Comparison of ENCODE assay signal across 8 cellular contexts in genomic region chr7:12570148-12570528, GRCh38. TPM values are rescaled to one million over a fixed set of nuclear protein-coding genes. Genes with fewer than 3 reads are reported as not detected.
DNase-seq lines count a peak whose midpoint lies in the region; ATAC-seq, FAIRE-seq and TF ChIP-seq lines count a peak whose summit lies in the region.

No MANE protein-coding gene starts in this region.

- H3K36me3 Mint-ChIP-seq in mesothelial cell of epicardium = no peaks in the 10 kb centered on the region

- peaks cover 44% of the 10 kb centered on the region for H3K27me3 Mint-ChIP-seq in mesothelial cell of epicardium (ENCODE audit: low read depth)

- no peaks in the 10 kb centered on the region for H3K4me1 ChIP-seq in breast epithelium

- no peak for TF ChIP-seq POLR2A in breast epithelium (IDR thresholded peaks at IDR 0.05)

- in situ Hi-C loops in GM13977 (cut with MboI; ENCODE audit: low pct_unique_long_range_greater_than_20kb, low sequenced_read_pairs, unreplicated experiment) = no loop called here

- H3K4me3 ChIP-seq in breast epithelium = peak overlapping the region; percentile 33 to 72 (median 50)

- H3K27me3 ChIP-seq in breast epithelium = no peaks in the 10 kb centered on the region

- no peaks in the 10 kb centered on the region for H3K36me3 ChIP-seq in breast epithelium

- no peak for DNase-seq in activated CD4-positive, CD25-positive, alpha-beta regulatory T cell treated with anti-CD3 and anti-CD28 coated beads, Interleukin-2, amount 50 U/mL, for 72 hours
- DNase-seq in NCI-H146 treated with DMSO at 0.1 percent for 48 hours (lab: John Stamatoyannopoulos, UW; ENCODE audit: unreplicated experiment) (peak; percentile 33), breast epithelium (ENCODE audit: low spot score in 2 of 2) (no peak), mesothelial cell of epicardium (ENCODE audit: low spot score in 2 of 2, unreplicated experiment in 2 of 2) (no peak), GM13977 (ENCODE audit: low spot score) (no peak), cortex of kidney (lab: John Stamatoyannopoulos, UW) (no peak), frontal cortex (ENCODE audit: low spot score in 2 of 2) (no peak)

- H3K4me3 Mint-ChIP-seq in mesothelial cell of epicardium = peak overlapping the region; percentile 77

- TF ChIP-seq CTCF in breast epithelium (IDR thresholded peaks at IDR 0.05) (no peak), mesothelial cell of epicardium (IDR thresholded peaks at IDR 0.05; ENCODE audit: unreplicated experiment) (no peak), GM13977 (IDR thresholded peaks at IDR 0.05; ENCODE audit: extremely low read depth, insufficient read depth, missing control alignments) (no peak)

- intact Hi-C loops in breast epithelium (cut with DNase I; ENCODE audit: low total_unique reads) = no loop called here

- no peaks in the 10 kb centered on the region for H3K9me3 ChIP-seq in breast epithelium

- peak overlapping the region; percentile 35 for H3K27ac Mint-ChIP-seq in mesothelial cell of epicardium

- H3K9me3 Mint-ChIP-seq in mesothelial cell of epicardium = no peaks in the 10 kb centered on the region

- no peak for FAIRE-seq in frontal cortex (lab: Jason Lieb, UNC)

- H3K27ac ChIP-seq in breast epithelium = no peak overlapping the region

- H3K4me1 Mint-ChIP-seq in mesothelial cell of epicardium = peaks cover 14% of the 10 kb centered on the region

- peak; percentile 20 to 27 for ATAC-seq in activated CD4-positive, CD25-positive, alpha-beta regulatory T cell treated with anti-CD3 and anti-CD28 coated beads, Interleukin-2, amount 50 U/mL, for 24 hours

RNA-seq across cellular contexts. Expression of gene SCIN, which starts 0.4 kb away (rescaled TPM):
- total RNA-seq in breast epithelium (1 to 10 TPM in 2 of 3 donors, under 1 TPM in 1; 0.96 to 4.7 (median 1.3) TPM), mesothelial cell of epicardium (2.5 to 3.9 TPM (median 3.3 TPM) in 3 replicates), frontal cortex (1.6 TPM)
